Comparison of ENCODE assay signal across 1 cellular context in genomic region chr11:126355324-126355925, GRCh38.
TF ChIP-seq lines count a peak whose summit lies in the region.

Gene ST3GAL4, plus strand, starts transcription at chr11:126355686. Its CDS starts 50,470 bp downstream, at chr11:126406156.

TF ChIP-seq in K562, 482 proteins besides CTCF, POLR2A, EP300 and RAD21 (continued from another document and continues in another):
- TF ChIP-seq MEF2D (tag; conservative IDR thresholded peaks at IDR 0.05; ENCODE audit: low read depth) (no peak), ZNF197 (CRISPR knock-in tag; IDR thresholded peaks at IDR 0.05; ENCODE audit: low read depth) (no peak), POLR2H (tag; IDR thresholded peaks at IDR 0.05; ENCODE audit: low read depth) (no peak), KLF10 (CRISPR knock-in tag; IDR thresholded peaks at IDR 0.05) (no peak), ZNF696 (CRISPR knock-in tag; conservative IDR thresholded peaks at IDR 0.05) (no peak), TRIM28 (IDR thresholded peaks at IDR 0.05) (no peak), PURB (CRISPR knock-in tag; IDR thresholded peaks at IDR 0.05; ENCODE audit: low read depth) (no peak), E2F6 (IDR thresholded peaks at IDR 0.05; ENCODE audit: borderline replicate concordance in 1 of 2, extremely low read depth in 1 of 2, insufficient read depth in 1 of 2, insufficient read length in 1 of 2, low read depth in 1 of 2, low read length in 1 of 2, poor library complexity in 1 of 2, severe bottlenecking in 1 of 2) (peak in 1 of 2 experiments; percentile 46), TBP (optimal IDR thresholded peaks at IDR 0.05; ENCODE audit: low read depth, low read length) (peak; percentile 35), NR4A1 (CRISPR knock-in tag; IDR thresholded peaks at IDR 0.05) (no peak), NR4A1 (tag; IDR thresholded peaks at IDR 0.05) (no peak), HES1 (IDR thresholded peaks at IDR 0.05; ENCODE audit: low read depth) (no peak), JUNB (CRISPR knock-in tag; conservative IDR thresholded peaks at IDR 0.05) (no peak), CBX2 (IDR thresholded peaks at IDR 0.05; ENCODE audit: insufficient read depth, low read length, poor library complexity, severe bottlenecking) (no peak), CGGBP1 (CRISPR knock-in tag; IDR thresholded peaks at IDR 0.05) (no peak), ZNF830 (CRISPR knock-in tag; IDR thresholded peaks at IDR 0.05) (no peak), MCM5 (IDR thresholded peaks at IDR 0.05; ENCODE audit: low read depth) (no peak), HDGF (IDR thresholded peaks at IDR 0.05) (no peak), HDAC1 (IDR thresholded peaks at IDR 0.05) (peak in 1 of 2 experiments; percentile 55; a peak in 2 of 4 replicates), PRPF4 (IDR thresholded peaks at IDR 0.05; ENCODE audit: insufficient read depth, low read depth, low read length, poor library complexity, severe bottlenecking) (no peak), NFIX (CRISPR knock-in tag; IDR thresholded peaks at IDR 0.05; ENCODE audit: low read depth) (no peak), CREB5 (CRISPR knock-in tag; IDR thresholded peaks at IDR 0.05) (no peak), KAT2B (IDR thresholded peaks at IDR 0.05; ENCODE audit: low read depth, low read length) (no peak), ZNF41 (CRISPR knock-in tag; conservative IDR thresholded peaks at IDR 0.05) (no peak), SREBF1 (IDR thresholded peaks at IDR 0.05; ENCODE audit: borderline replicate concordance, low read depth, low read length) (no peak), ZNF408 (CRISPR knock-in tag; IDR thresholded peaks at IDR 0.05; ENCODE audit: low read depth) (no peak), ZNF133 (CRISPR knock-in tag; IDR thresholded peaks at IDR 0.05) (no peak), ASH1L (IDR thresholded peaks at IDR 0.05; ENCODE audit: borderline replicate concordance, low read depth, partially characterized antibody) (no peak), ZNF217 (CRISPR knock-in tag; IDR thresholded peaks at IDR 0.05) (no peak), PTRF (tag; IDR thresholded peaks at IDR 0.05) (no peak), EHMT2 (IDR thresholded peaks at IDR 0.05) (no peak), ATF2 (CRISPR knock-in tag; IDR thresholded peaks at IDR 0.05) (no peak), DDX20 (tag; IDR thresholded peaks at IDR 0.05; ENCODE audit: low read depth) (no peak), KDM4B (IDR thresholded peaks at IDR 0.05; ENCODE audit: borderline replicate concordance in 2 of 2, low read depth in 1 of 2) (no peak), ZC3H4 (CRISPR knock-in tag; IDR thresholded peaks at IDR 0.05; ENCODE audit: borderline replicate concordance) (no peak), AFF1 (IDR thresholded peaks at IDR 0.05; ENCODE audit: low read depth in 1 of 2, partially characterized antibody in 2 of 2) (no peak), CXXC5 (CRISPR knock-in tag; IDR thresholded peaks at IDR 0.05) (peak; percentile 74), BRD9 (IDR thresholded peaks at IDR 0.05; ENCODE audit: low read depth, partially characterized antibody) (no peak), CBX5 (IDR thresholded peaks at IDR 0.05; ENCODE audit: borderline replicate concordance, low read depth) (no peak), ZKSCAN1 (IDR thresholded peaks at IDR 0.05; ENCODE audit: low read depth, low read length) (no peak), C11orf30 (IDR thresholded peaks at IDR 0.05; ENCODE audit: low read depth) (no peak), ZNF695 (CRISPR knock-in tag; IDR thresholded peaks at IDR 0.05) (no peak), ZNF24 (IDR thresholded peaks at IDR 0.05) (no peak), NCOA1 (IDR thresholded peaks at IDR 0.05; ENCODE audit: low read depth) (no peak), RAD51 (IDR thresholded peaks at IDR 0.05; ENCODE audit: borderline replicate concordance, low read depth) (no peak), FOXP1 (CRISPR knock-in tag; IDR thresholded peaks at IDR 0.05) (no peak), COPS2 (conservative IDR thresholded peaks at IDR 0.05) (no peak), ZNF282 (CRISPR knock-in tag; IDR thresholded peaks at IDR 0.05) (no peak), THRB (CRISPR knock-in tag; conservative IDR thresholded peaks at IDR 0.05) (no peak), MAZ (CRISPR knock-in tag; conservative IDR thresholded peaks at IDR 0.05 in 1 of 2, IDR thresholded peaks at IDR 0.05 in 1 of 2) (peak; percentile 82 to 97), ZNF134 (CRISPR knock-in tag; conservative IDR thresholded peaks at IDR 0.05) (no peak), ESRRA (IDR thresholded peaks at IDR 0.05; ENCODE audit: borderline replicate concordance, low read depth) (no peak), U2AF2 (optimal IDR thresholded peaks at IDR 0.05; ENCODE audit: low read depth, low read length) (no peak), ZNF57 (CRISPR knock-in tag; IDR thresholded peaks at IDR 0.05) (no peak), PREB (CRISPR knock-in tag; IDR thresholded peaks at IDR 0.05) (no peak), ZNF780A (CRISPR knock-in tag; IDR thresholded peaks at IDR 0.05) (no peak), TFAP4 (CRISPR knock-in tag; IDR thresholded peaks at IDR 0.05; ENCODE audit: borderline replicate concordance) (no peak), L3MBTL2 (IDR thresholded peaks at IDR 0.05) (no peak), RBM34 (IDR thresholded peaks at IDR 0.05; ENCODE audit: borderline replicate concordance, insufficient read depth, low read length) (no peak), VEZF1 (CRISPR knock-in tag; IDR thresholded peaks at IDR 0.05) (peak; percentile 99), HMG20A (CRISPR knock-in tag; conservative IDR thresholded peaks at IDR 0.05) (no peak), PHB (CRISPR knock-in tag; IDR thresholded peaks at IDR 0.05) (no peak), NFE2L1 (tag; IDR thresholded peaks at IDR 0.05; ENCODE audit: borderline replicate concordance, low read depth) (no peak), HEY1 (CRISPR knock-in tag; IDR thresholded peaks at IDR 0.05; ENCODE audit: borderline replicate concordance) (no peak), ZNF253 (CRISPR knock-in tag; conservative IDR thresholded peaks at IDR 0.05) (no peak), CEBPB (tag; IDR thresholded peaks at IDR 0.05) (no peak), BMI1 (IDR thresholded peaks at IDR 0.05; ENCODE audit: low read length) (no peak), BDP1 (IDR thresholded peaks at IDR 0.05; ENCODE audit: insufficient read depth, insufficient read length) (no peak), CCAR2 (IDR thresholded peaks at IDR 0.05; ENCODE audit: low read depth, low read length) (no peak), POLR2B (IDR thresholded peaks at IDR 0.05; ENCODE audit: low read depth, partially characterized antibody) (peak; percentile 56), ZNF232 (CRISPR knock-in tag; IDR thresholded peaks at IDR 0.05) (no peak), SRSF9 (IDR thresholded peaks at IDR 0.05; ENCODE audit: borderline replicate concordance, low read depth, low read length) (no peak), DACH1 (IDR thresholded peaks at IDR 0.05; ENCODE audit: partially characterized antibody) (no peak), HMG20B (CRISPR knock-in tag; IDR thresholded peaks at IDR 0.05) (no peak)
